ENCODE assay signal across 8 cellular contexts in the genomic region with DNA sequence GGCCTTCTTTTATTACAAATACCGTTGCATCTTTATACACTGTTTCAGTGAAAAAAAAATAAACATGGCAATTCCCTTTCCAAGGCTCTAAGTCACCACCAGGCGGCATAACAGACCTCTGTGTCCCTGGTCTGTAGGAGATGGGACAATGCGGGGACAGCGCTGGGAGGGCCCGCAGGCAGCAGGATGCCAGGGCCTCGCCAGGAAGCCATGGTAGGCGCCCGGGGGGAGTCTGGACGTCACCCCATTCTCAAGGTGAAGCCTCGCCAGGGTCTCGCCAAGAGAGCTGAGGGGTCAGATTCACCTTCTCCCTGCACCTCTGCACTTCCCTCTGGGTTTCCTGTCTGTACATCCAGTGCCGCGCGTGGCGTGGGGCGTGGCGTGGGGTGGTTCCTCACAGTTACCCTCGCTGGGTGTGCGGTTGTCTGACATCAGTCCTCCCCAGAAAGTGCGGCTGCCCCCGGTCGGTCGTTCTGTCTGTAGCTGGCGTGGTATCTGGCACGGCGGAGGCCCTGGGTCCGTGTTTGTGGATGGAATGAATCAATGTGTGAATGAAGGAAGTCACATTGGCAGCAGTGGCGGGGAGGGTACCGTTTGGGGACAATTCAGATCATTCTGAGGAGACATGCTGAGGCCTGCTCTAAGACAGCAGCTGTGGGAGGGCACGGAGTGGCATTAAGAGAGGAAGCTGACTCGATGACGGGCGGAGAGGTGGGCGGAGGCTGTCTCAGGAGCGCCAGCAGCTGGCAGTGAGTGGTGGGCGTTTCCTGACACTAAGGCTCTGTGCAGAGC. TPM values are rescaled to one million over a fixed set of nuclear protein-coding genes. Genes with fewer than 3 reads are reported as not detected.
A peak's percentile ranks its signal among the peaks of the same experiment; 100 is the strongest.
DNase-seq lines count a peak whose midpoint lies in the region; ATAC-seq lines count a peak whose summit lies in the region.

No MANE protein-coding gene starts in this region.

- H3K27me3 ChIP-seq in effector memory CD4-positive, alpha-beta T cell (replicated peaks; ENCODE audit: control insufficient read depth, insufficient read depth, low read length, poor library complexity, severe bottlenecking), result no peaks in the 10 kb centered on the region
- H3K27me3 ChIP-seq in mononuclear cell (ENCODE audit: insufficient read depth, low read length), result no peaks in the 10 kb centered on the region

- POLR2A ChIA-PET in activated CD4-positive, alpha-beta memory T cell treated with anti-CD3 and anti-CD28 coated beads for 36 hours (lab: Charles Lee), result interaction anchor here (0.5 to 8.0 kb wide), 10 partner anchors 18 to 226 kb away, joined by 3 to 169 read pairs (median 10); no protein-coding TSS in a partner anchor

- CTCF ChIA-PET in activated CD4-positive, alpha-beta memory T cell treated with anti-CD3 and anti-CD28 coated beads for 36 hours (lab: Charles Lee), result interaction anchor here (0.8 to 9.2 kb wide), 28 partner anchors 9 to 589 kb away, joined by 3 to 192 read pairs (median 6); no protein-coding TSS in a partner anchor

- H3K9me3 Mint-ChIP-seq in activated CD4-positive, alpha-beta memory T cell treated with anti-CD3 and anti-CD28 coated beads for 36 hours, result no peaks in the 10 kb centered on the region

- intact Hi-C loops in activated CD4-positive, alpha-beta memory T cell treated with anti-CD3 and anti-CD28 coated beads for 36 hours (cut with micrococcal nuclease), result loop anchor here (1.0 to 5.0 kb wide), 10 partner anchors 14 to 294 kb away; a partner anchor contains a TSS

- peak overlapping the region; percentile 90 for H3K27ac Mint-ChIP-seq in activated CD4-positive, alpha-beta memory T cell treated with anti-CD3 and anti-CD28 coated beads for 36 hours

- H3K4me1 ChIP-seq in effector memory CD4-positive, alpha-beta T cell (ENCODE audit: control insufficient read depth, insufficient read depth, low read length, poor library complexity, severe bottlenecking), result peaks cover 35% of the 10 kb centered on the region
- H3K4me1 ChIP-seq in mononuclear cell (ENCODE audit: insufficient read depth, low read length), result peaks cover 63% of the 10 kb centered on the region

- H3K4me3 Mint-ChIP-seq in activated CD4-positive, alpha-beta memory T cell treated with anti-CD3 and anti-CD28 coated beads for 36 hours, result peak overlapping the region; percentile 78

- H3K27ac ChIP-seq in effector memory CD4-positive, alpha-beta T cell (ENCODE audit: insufficient read depth, low read length, poor library complexity, severe bottlenecking), result peak overlapping the region; percentile 96

- no peaks in the 10 kb centered on the region for H3K9me3 ChIP-seq in effector memory CD4-positive, alpha-beta T cell (ENCODE audit: control insufficient read depth, low read length)
- no peaks in the 10 kb centered on the region for H3K9me3 ChIP-seq in mononuclear cell (ENCODE audit: low read depth, low read length)

- no peaks in the 10 kb centered on the region for H3K36me3 ChIP-seq in effector memory CD4-positive, alpha-beta T cell (ENCODE audit: control insufficient read depth, insufficient read depth, low read length)

- H3K27me3 Mint-ChIP-seq in activated CD4-positive, alpha-beta memory T cell treated with anti-CD3 and anti-CD28 coated beads for 36 hours, result no peaks in the 10 kb centered on the region

- DNase-seq in DMS53 treated with DMSO at 0.1 percent for 48 hours (lab: John Stamatoyannopoulos, UW; ENCODE audit: unreplicated experiment), result peak; percentile 95
- DNase-seq in NCI-H526 treated with DMSO at 0.1 percent for 48 hours (lab: John Stamatoyannopoulos, UW), result peak; percentile 74
- DNase-seq in activated CD4-positive, alpha-beta memory T cell treated with anti-CD3 and anti-CD28 coated beads for 36 hours, result peak; percentile 94
- DNase-seq in effector memory CD4-positive, alpha-beta T cell, result peak; percentile 82 to 92 (median 84)
- DNase-seq in stimulated activated CD8-positive, alpha-beta memory T cell treated with anti-CD3 and anti-CD28 coated beads, Interleukin-4, amount 100 ng/mL, for 24 hours (ENCODE audit: low read depth), result peak; percentile 84

- H3K4me3 ChIP-seq in effector memory CD4-positive, alpha-beta T cell (ENCODE audit: insufficient read depth, low read depth, low read length, poor library complexity, severe bottlenecking), result peak overlapping the region; percentile 38
- peak overlapping the region; percentile 21 for H3K4me3 ChIP-seq in mononuclear cell (ENCODE audit: low read length)

- H3K36me3 Mint-ChIP-seq in activated CD4-positive, alpha-beta memory T cell treated with anti-CD3 and anti-CD28 coated beads for 36 hours, result no peaks in the 10 kb centered on the region

- H3K4me1 Mint-ChIP-seq in activated CD4-positive, alpha-beta memory T cell treated with anti-CD3 and anti-CD28 coated beads for 36 hours (ENCODE audit: low read depth), result peaks cover 44% of the 10 kb centered on the region

- ATAC-seq in HG03175 (IDR thresholded peaks at IDR 0.05; ENCODE audit: unreplicated experiment), result peak; percentile 32
- no peak for ATAC-seq in GM21717 (IDR thresholded peaks at IDR 0.05; ENCODE audit: unreplicated experiment)

RNA-seq across cellular contexts. Expression of a gene that starts 45.9 kb away (rescaled TPM):
- total RNA-seq in activated CD4-positive, alpha-beta memory T cell treated with anti-CD3 and anti-CD28 coated beads for 36 hours, result 100 to 1,000 TPM; 238 to 240 TPM
- total RNA-seq in mononuclear cell, result 128 TPM
